Comparison of ENCODE assay signal across 1 cellular context in genomic region chr16:21554795-21555585, GRCh38.
TF ChIP-seq lines count a peak whose summit lies in the region.

No MANE protein-coding gene starts in this region.

TF ChIP-seq in HepG2, 621 proteins besides CTCF, POLR2A, EP300 and RAD21 (continued from another document and continues in another):
- TF ChIP-seq ELK4 (CRISPR knock-in tag; IDR thresholded peaks at IDR 0.05; ENCODE audit: borderline replicate concordance): no peak; the same call in none of the 2 replicates
- no peak for TF ChIP-seq ZNF260 (CRISPR knock-in tag; IDR thresholded peaks at IDR 0.05; ENCODE audit: borderline replicate concordance, low read depth)
- peak; percentile 66; the same call in 1 of the 2 replicates for TF ChIP-seq ZNF549 (CRISPR knock-in tag; IDR thresholded peaks at IDR 0.05)
- peak; percentile 91; the same call in 1 of the 2 replicates for TF ChIP-seq ZNF343 (CRISPR knock-in tag; IDR thresholded peaks at IDR 0.05)
- TF ChIP-seq ZNF331 (CRISPR knock-in tag; IDR thresholded peaks at IDR 0.05): peak; percentile 94
- peak; percentile 78 for TF ChIP-seq FOXP4 (CRISPR knock-in tag; IDR thresholded peaks at IDR 0.05)
- peak; percentile 84; the same call in 1 of the 2 replicates for TF ChIP-seq CENPT (CRISPR knock-in tag; IDR thresholded peaks at IDR 0.05; ENCODE audit: low read depth)
- peak; percentile 42; the same call in 1 of the 2 replicates for TF ChIP-seq HCFC1 (IDR thresholded peaks at IDR 0.05; ENCODE audit: low read depth, low read length)
- TF ChIP-seq ZNF362 (CRISPR knock-in tag; IDR thresholded peaks at IDR 0.05; ENCODE audit: borderline replicate concordance): peak; percentile 77; the same call in 1 of the 2 replicates
- TF ChIP-seq HNF1B (CRISPR knock-in tag; IDR thresholded peaks at IDR 0.05): peak; percentile 66; the same call in 1 of the 2 replicates
- peak; percentile 96 for TF ChIP-seq PTBP1 (IDR thresholded peaks at IDR 0.05; ENCODE audit: low read depth, low read length, poor library complexity, severe bottlenecking)
- 0 out of 2 replicates have a peak, but pooled peaks have one; percentile 77 for TF ChIP-seq TP53 (CRISPR knock-in tag; conservative IDR thresholded peaks at IDR 0.05)
- peak; percentile 59; the same call in 1 of the 2 replicates for TF ChIP-seq ZNF770 (CRISPR knock-in tag; IDR thresholded peaks at IDR 0.05)
- TF ChIP-seq HDAC2 (CRISPR knock-in tag; IDR thresholded peaks at IDR 0.05): peak; percentile 77
- peak; percentile 75; the same call in 1 of the 2 replicates for TF ChIP-seq ZBED4 (CRISPR knock-in tag; IDR thresholded peaks at IDR 0.05; ENCODE audit: borderline replicate concordance)
- peak; percentile 93 for TF ChIP-seq ZSCAN25 (CRISPR knock-in tag; IDR thresholded peaks at IDR 0.05)
- no peak for TF ChIP-seq ZBTB46 (CRISPR knock-in tag; IDR thresholded peaks at IDR 0.05; ENCODE audit: borderline replicate concordance)
- TF ChIP-seq ZNF747 (CRISPR knock-in tag; IDR thresholded peaks at IDR 0.05; ENCODE audit: borderline replicate concordance): peak; percentile 92; the same call in 1 of the 2 replicates
- peak; percentile 71 for TF ChIP-seq FOXC1 (CRISPR knock-in tag; IDR thresholded peaks at IDR 0.05; ENCODE audit: borderline replicate concordance)
- peak; percentile 86; the same call in 1 of the 2 replicates for TF ChIP-seq ARID2 (CRISPR knock-in tag; IDR thresholded peaks at IDR 0.05; ENCODE audit: borderline replicate concordance)
- no peak for TF ChIP-seq CEBPZ (IDR thresholded peaks at IDR 0.05; ENCODE audit: low read length)
- peak; percentile 78 for TF ChIP-seq YEATS2 (CRISPR knock-in tag; IDR thresholded peaks at IDR 0.05; ENCODE audit: borderline replicate concordance)
- no peak for TF ChIP-seq NBN (conservative IDR thresholded peaks at IDR 0.05)
- peak; percentile 84; the same call in 1 of the 2 replicates for TF ChIP-seq ZNF761 (CRISPR knock-in tag; conservative IDR thresholded peaks at IDR 0.05)
- TF ChIP-seq ZNF232 (CRISPR knock-in tag; IDR thresholded peaks at IDR 0.05; ENCODE audit: borderline replicate concordance): peak; percentile 89
- no peak; the same call in 1 of the 2 replicates for TF ChIP-seq ZNF740 (CRISPR knock-in tag; IDR thresholded peaks at IDR 0.05)
